ENCODE assay signal across 17 cellular contexts in genomic region chr3:155646554-155647189, GRCh38.
"Had no signal": no experiment of that assay in that cellular context is flagged by ENCODE, and none has a peak within 500 bp of the region (broad histone marks: within the 10 kb centered on the region; RNA-seq: fewer than 3 reads in every experiment).

No MANE protein-coding gene starts in this region.

- H3K27me3 ChIP-seq: ascending aorta, esophagus muscularis mucosa, gastroesophageal sphincter, heart right ventricle, neutrophil had no signal

- H3K9me3 ChIP-seq: ascending aorta, esophagus muscularis mucosa, gastroesophageal sphincter, heart right ventricle, neutrophil had no signal

- H3K27ac ChIP-seq: ascending aorta, esophagus muscularis mucosa, gastroesophageal sphincter, neutrophil, WERI-Rb-1 had no signal

- H3K4me3 ChIP-seq: ascending aorta, esophagus muscularis mucosa, gastroesophageal sphincter, heart right ventricle had no signal

- H3K36me3 ChIP-seq: ascending aorta, esophagus muscularis mucosa, gastroesophageal sphincter, heart right ventricle, neutrophil, WERI-Rb-1 had no signal

- H3K4me1 ChIP-seq: ascending aorta had no signal

- ATAC-seq: activated T-cell treated with anti-CD3 and anti-CD28 coated beads, Interleukin-2, amount 50 U/mL, for 72 hours; gastroesophageal sphincter; naive thymus-derived CD8-positive, alpha-beta T cell; stimulated activated naive CD8-positive, alpha-beta T cell treated with anti-CD3 and anti-CD28 coated beads, Interleukin-15, Interleukin-2, amounts not matched to agents 100 U/mL and 50 U/mL, for 24 hours had no signal

- DNase-seq: activated CD4-positive, alpha-beta T cell treated with anti-CD3 and anti-CD28 coated beads, Interleukin-2, amount 50 U/mL, for 4 hours; activated gamma-delta T cell; activated T-cell treated with anti-CD3 and anti-CD28 coated beads, Interleukin-2, amount 50 U/mL, for 72 hours; dermis blood vessel endothelial cell; effector memory CD4-positive, alpha-beta T cell; heart right ventricle; immature natural killer cell; kidney glomerular epithelial cell; naive thymus-derived CD8-positive, alpha-beta T cell; stimulated activated naive CD8-positive, alpha-beta T cell treated with anti-CD3 and anti-CD28 coated beads, Interleukin-15, Interleukin-2, amounts not matched to agents 100 U/mL and 50 U/mL, for 24 hours; T-helper 2 cell; trophoblast cell; WERI-Rb-1 had no signal
